In the genomic region with DNA sequence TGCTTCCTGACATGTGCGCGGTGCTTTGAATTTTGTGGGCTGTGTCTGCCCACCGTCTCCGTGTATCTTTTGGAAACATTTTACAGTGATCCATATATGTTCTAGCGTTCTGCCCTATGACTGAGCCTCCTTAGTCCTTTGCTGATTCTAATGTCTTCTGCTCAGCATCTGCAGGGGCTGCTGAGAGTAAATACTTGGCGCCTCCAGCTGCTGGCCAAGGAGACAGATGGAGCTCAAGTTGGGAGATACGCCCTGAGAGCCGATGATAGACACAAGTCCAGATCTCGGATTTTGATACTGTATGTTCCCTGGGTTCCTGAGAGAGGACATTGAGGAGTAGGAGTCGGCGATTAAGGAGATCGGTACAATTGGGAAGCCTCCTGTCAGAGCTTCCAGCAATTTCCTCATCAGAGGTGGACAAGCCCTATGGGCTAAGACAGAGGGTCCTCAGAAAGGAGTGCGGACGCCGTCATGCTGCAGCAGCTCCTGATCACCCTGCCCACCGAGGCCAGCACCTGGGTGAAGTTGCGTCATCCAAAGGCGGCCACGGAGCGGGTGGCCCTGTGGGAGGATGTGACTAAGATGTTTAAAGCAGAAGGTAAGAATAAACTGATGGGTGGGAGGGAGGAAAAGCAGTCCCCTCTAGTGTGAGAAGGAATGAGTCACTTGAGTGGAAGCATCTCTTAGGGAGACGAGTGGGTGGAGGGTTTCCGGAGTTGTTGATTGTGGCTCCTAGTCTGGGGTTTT, we compare ENCODE assay signal across 1 cellular context.
TF ChIP-seq lines count a peak whose summit lies in the region.

No MANE protein-coding gene starts in this region.

TF ChIP-seq in HepG2, 621 proteins besides CTCF, POLR2A, EP300 and RAD21 (continued from another document and continues in another):
- peak; percentile 44 for TF ChIP-seq KAT7 (CRISPR knock-in tag; IDR thresholded peaks at IDR 0.05; ENCODE audit: borderline replicate concordance)
- TF ChIP-seq, protein P1, sequence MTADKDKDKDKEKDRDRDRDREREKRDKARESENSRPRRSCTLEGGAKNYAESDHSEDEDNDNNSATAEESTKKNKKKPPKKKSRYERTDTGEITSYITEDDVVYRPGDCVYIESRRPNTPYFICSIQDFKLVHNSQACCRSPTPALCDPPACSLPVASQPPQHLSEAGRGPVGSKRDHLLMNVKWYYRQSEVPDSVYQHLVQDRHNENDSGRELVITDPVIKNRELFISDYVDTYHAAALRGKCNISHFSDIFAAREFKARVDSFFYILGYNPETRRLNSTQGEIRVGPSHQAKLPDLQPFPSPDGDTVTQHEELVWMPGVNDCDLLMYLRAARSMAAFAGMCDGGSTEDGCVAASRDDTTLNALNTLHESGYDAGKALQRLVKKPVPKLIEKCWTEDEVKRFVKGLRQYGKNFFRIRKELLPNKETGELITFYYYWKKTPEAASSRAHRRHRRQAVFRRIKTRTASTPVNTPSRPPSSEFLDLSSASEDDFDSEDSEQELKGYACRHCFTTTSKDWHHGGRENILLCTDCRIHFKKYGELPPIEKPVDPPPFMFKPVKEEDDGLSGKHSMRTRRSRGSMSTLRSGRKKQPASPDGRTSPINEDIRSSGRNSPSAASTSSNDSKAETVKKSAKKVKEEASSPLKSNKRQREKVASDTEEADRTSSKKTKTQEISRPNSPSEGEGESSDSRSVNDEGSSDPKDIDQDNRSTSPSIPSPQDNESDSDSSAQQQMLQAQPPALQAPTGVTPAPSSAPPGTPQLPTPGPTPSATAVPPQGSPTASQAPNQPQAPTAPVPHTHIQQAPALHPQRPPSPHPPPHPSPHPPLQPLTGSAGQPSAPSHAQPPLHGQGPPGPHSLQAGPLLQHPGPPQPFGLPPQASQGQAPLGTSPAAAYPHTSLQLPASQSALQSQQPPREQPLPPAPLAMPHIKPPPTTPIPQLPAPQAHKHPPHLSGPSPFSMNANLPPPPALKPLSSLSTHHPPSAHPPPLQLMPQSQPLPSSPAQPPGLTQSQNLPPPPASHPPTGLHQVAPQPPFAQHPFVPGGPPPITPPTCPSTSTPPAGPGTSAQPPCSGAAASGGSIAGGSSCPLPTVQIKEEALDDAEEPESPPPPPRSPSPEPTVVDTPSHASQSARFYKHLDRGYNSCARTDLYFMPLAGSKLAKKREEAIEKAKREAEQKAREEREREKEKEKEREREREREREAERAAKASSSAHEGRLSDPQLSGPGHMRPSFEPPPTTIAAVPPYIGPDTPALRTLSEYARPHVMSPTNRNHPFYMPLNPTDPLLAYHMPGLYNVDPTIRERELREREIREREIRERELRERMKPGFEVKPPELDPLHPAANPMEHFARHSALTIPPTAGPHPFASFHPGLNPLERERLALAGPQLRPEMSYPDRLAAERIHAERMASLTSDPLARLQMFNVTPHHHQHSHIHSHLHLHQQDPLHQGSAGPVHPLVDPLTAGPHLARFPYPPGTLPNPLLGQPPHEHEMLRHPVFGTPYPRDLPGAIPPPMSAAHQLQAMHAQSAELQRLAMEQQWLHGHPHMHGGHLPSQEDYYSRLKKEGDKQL (CRISPR knock-in tag; IDR thresholded peaks at IDR 0.05; ENCODE audit: low read depth), result no peak
- TF ChIP-seq ZNF816 (CRISPR knock-in tag; IDR thresholded peaks at IDR 0.05; ENCODE audit: borderline replicate concordance), result no peak
- no peak for TF ChIP-seq ZNF768 (CRISPR knock-in tag; IDR thresholded peaks at IDR 0.05)
- TF ChIP-seq THAP11 (CRISPR knock-in tag; IDR thresholded peaks at IDR 0.05), result peak; percentile 52
- peak; percentile 43 for TF ChIP-seq POLR2AphosphoS5 (IDR thresholded peaks at IDR 0.05; ENCODE audit: low read depth, low read length)
- no peak for TF ChIP-seq HMGA1 (CRISPR knock-in tag; conservative IDR thresholded peaks at IDR 0.05)
- TF ChIP-seq ZNF605 (CRISPR knock-in tag; IDR thresholded peaks at IDR 0.05), result peak; percentile 62; the same call in 1 of the 2 replicates
- TF ChIP-seq, protein P2, sequence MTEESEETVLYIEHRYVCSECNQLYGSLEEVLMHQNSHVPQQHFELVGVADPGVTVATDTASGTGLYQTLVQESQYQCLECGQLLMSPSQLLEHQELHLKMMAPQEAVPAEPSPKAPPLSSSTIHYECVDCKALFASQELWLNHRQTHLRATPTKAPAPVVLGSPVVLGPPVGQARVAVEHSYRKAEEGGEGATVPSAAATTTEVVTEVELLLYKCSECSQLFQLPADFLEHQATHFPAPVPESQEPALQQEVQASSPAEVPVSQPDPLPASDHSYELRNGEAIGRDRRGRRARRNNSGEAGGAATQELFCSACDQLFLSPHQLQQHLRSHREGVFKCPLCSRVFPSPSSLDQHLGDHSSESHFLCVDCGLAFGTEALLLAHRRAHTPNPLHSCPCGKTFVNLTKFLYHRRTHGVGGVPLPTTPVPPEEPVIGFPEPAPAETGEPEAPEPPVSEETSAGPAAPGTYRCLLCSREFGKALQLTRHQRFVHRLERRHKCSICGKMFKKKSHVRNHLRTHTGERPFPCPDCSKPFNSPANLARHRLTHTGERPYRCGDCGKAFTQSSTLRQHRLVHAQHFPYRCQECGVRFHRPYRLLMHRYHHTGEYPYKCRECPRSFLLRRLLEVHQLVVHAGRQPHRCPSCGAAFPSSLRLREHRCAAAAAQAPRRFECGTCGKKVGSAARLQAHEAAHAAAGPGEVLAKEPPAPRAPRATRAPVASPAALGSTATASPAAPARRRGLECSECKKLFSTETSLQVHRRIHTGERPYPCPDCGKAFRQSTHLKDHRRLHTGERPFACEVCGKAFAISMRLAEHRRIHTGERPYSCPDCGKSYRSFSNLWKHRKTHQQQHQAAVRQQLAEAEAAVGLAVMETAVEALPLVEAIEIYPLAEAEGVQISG (CRISPR knock-in tag; IDR thresholded peaks at IDR 0.05), result peak; percentile 29; the same call in 1 of the 2 replicates
- 0 out of 2 replicates have a peak, but pooled peaks have one; percentile 38 for TF ChIP-seq ZNF749 (CRISPR knock-in tag; IDR thresholded peaks at IDR 0.05; ENCODE audit: borderline replicate concordance)
- TF ChIP-seq, protein P3, sequence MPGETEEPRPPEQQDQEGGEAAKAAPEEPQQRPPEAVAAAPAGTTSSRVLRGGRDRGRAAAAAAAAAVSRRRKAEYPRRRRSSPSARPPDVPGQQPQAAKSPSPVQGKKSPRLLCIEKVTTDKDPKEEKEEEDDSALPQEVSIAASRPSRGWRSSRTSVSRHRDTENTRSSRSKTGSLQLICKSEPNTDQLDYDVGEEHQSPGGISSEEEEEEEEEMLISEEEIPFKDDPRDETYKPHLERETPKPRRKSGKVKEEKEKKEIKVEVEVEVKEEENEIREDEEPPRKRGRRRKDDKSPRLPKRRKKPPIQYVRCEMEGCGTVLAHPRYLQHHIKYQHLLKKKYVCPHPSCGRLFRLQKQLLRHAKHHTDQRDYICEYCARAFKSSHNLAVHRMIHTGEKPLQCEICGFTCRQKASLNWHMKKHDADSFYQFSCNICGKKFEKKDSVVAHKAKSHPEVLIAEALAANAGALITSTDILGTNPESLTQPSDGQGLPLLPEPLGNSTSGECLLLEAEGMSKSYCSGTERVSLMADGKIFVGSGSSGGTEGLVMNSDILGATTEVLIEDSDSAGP (CRISPR knock-in tag; IDR thresholded peaks at IDR 0.05; ENCODE audit: borderline replicate concordance), result peak; percentile 25; the same call in 1 of the 2 replicates
- peak; percentile 44; the same call in 1 of the 2 replicates for TF ChIP-seq GABPB1 (CRISPR knock-in tag; IDR thresholded peaks at IDR 0.05)
- TF ChIP-seq IRF2 (CRISPR knock-in tag; IDR thresholded peaks at IDR 0.05), result peak; percentile 29; the same call in 1 of the 2 replicates
- TF ChIP-seq, protein P4, sequence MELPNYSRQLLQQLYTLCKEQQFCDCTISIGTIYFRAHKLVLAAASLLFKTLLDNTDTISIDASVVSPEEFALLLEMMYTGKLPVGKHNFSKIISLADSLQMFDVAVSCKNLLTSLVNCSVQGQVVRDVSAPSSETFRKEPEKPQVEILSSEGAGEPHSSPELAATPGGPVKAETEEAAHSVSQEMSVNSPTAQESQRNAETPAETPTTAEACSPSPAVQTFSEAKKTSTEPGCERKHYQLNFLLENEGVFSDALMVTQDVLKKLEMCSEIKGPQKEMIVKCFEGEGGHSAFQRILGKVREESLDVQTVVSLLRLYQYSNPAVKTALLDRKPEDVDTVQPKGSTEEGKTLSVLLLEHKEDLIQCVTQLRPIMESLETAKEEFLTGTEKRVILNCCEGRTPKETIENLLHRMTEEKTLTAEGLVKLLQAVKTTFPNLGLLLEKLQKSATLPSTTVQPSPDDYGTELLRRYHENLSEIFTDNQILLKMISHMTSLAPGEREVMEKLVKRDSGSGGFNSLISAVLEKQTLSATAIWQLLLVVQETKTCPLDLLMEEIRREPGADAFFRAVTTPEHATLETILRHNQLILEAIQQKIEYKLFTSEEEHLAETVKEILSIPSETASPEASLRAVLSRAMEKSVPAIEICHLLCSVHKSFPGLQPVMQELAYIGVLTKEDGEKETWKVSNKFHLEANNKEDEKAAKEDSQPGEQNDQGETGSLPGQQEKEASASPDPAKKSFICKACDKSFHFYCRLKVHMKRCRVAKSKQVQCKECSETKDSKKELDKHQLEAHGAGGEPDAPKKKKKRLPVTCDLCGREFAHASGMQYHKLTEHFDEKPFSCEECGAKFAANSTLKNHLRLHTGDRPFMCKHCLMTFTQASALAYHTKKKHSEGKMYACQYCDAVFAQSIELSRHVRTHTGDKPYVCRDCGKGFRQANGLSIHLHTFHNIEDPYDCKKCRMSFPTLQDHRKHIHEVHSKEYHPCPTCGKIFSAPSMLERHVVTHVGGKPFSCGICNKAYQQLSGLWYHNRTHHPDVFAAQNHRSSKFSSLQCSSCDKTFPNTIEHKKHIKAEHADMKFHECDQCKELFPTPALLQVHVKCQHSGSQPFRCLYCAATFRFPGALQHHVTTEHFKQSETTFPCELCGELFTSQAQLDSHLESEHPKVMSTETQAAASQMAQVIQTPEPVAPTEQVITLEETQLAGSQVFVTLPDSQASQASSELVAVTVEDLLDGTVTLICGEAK (IDR thresholded peaks at IDR 0.05), result no peak
- TF ChIP-seq, protein P4 (CRISPR knock-in tag; IDR thresholded peaks at IDR 0.05), result peak; percentile 39; the same call in 1 of the 2 replicates
- TF ChIP-seq, protein P5, sequence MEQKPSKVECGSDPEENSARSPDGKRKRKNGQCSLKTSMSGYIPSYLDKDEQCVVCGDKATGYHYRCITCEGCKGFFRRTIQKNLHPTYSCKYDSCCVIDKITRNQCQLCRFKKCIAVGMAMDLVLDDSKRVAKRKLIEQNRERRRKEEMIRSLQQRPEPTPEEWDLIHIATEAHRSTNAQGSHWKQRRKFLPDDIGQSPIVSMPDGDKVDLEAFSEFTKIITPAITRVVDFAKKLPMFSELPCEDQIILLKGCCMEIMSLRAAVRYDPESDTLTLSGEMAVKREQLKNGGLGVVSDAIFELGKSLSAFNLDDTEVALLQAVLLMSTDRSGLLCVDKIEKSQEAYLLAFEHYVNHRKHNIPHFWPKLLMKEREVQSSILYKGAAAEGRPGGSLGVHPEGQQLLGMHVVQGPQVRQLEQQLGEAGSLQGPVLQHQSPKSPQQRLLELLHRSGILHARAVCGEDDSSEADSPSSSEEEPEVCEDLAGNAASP (CRISPR knock-in tag; IDR thresholded peaks at IDR 0.05; ENCODE audit: borderline replicate concordance), result peak; percentile 48; the same call in 1 of the 2 replicates
- TF ChIP-seq KMT2B (CRISPR knock-in tag; IDR thresholded peaks at IDR 0.05), result peak; percentile 69; the same call in 1 of the 2 replicates
- TF ChIP-seq KLF11 (CRISPR knock-in tag; IDR thresholded peaks at IDR 0.05), result 0 out of 2 replicates have a peak, but pooled peaks have one; percentile 32
- TF ChIP-seq NFATC3 (CRISPR knock-in tag; IDR thresholded peaks at IDR 0.05), result no peak
- no peak for TF ChIP-seq ZNF619 (CRISPR knock-in tag; IDR thresholded peaks at IDR 0.05)
- TF ChIP-seq SMARCC2 (IDR thresholded peaks at IDR 0.05), result no peak
- 0 out of 2 replicates have a peak, but pooled peaks have one; percentile 25 for TF ChIP-seq SIX4 (CRISPR knock-in tag; IDR thresholded peaks at IDR 0.05)
- peak; percentile 6; the same call in 1 of the 2 replicates for TF ChIP-seq ZNF644 (CRISPR knock-in tag; IDR thresholded peaks at IDR 0.05; ENCODE audit: low read depth)
- TF ChIP-seq CEBPG (CRISPR knock-in tag; IDR thresholded peaks at IDR 0.05), result peak; percentile 98
- no peak for TF ChIP-seq NR2F1 (CRISPR knock-in tag; IDR thresholded peaks at IDR 0.05)
- no peak for TF ChIP-seq RFXAP (CRISPR knock-in tag; IDR thresholded peaks at IDR 0.05; ENCODE audit: borderline replicate concordance)
- TF ChIP-seq ZBTB42 (CRISPR knock-in tag; IDR thresholded peaks at IDR 0.05), result no peak
- TF ChIP-seq ZNF781 (CRISPR knock-in tag; IDR thresholded peaks at IDR 0.05; ENCODE audit: borderline replicate concordance, not compliant biosample characterization), result peak; percentile 38
- TF ChIP-seq JUNB (CRISPR knock-in tag; IDR thresholded peaks at IDR 0.05; ENCODE audit: borderline replicate concordance), result no peak
- TF ChIP-seq KLF16 (CRISPR knock-in tag; IDR thresholded peaks at IDR 0.05), result 0 out of 4 replicates have a peak, but pooled peaks of 1 of the 2 experiments have one; percentile 55
- TF ChIP-seq SALL1 (CRISPR knock-in tag; IDR thresholded peaks at IDR 0.05), result peak; percentile 62
